1 cellular context compared by ENCODE assay signal in the genomic region with DNA sequence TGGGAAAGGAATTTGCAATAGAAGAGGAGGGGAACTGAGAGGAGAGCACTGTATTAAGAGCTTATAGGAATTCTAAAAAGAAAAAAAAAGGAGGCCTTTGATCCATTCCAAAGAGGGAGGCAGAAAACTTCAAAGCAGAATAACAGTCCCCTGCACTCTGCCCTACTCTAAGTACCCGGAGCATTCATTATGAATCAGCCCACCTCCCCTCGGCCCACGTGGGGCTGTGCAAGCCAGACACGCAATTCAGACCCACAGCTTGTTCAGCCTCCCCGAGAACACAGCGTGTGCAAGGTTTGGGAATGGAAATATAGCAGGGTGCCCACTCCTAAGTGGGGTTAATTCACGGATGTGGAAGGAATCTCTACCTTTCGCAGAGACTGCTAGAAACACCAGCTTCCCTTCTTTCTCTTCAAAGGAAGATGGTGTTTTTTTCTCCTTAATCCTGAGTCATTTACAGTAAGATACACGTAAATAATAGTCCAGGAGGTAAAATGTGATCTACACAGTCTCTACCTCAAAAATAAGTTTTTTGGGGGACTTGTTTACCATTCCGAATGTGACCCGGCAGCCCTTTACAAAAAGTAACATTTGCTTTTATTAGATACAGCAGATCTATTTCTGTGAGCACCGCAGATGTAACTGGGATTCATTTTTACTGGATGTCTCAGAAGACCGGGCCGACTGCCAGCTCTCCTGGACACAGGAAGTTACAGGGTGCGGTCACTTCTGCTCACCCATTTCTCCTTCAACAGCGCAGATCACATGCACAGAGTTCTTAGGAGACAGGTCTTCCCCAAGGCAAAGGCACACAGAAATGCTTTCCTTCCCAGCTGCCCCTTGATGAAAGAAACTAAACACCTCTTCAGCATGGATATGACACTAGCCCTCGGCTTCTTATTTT.
A peak's percentile ranks its signal among the peaks of the same experiment; 100 is the strongest.
TF ChIP-seq lines count a peak whose summit lies in the region.

No MANE protein-coding gene starts in this region.

TF ChIP-seq in SK-N-SH, 30 proteins besides CTCF, POLR2A, EP300 and RAD21 (continued from another document):
- TF ChIP-seq, protein P1, sequence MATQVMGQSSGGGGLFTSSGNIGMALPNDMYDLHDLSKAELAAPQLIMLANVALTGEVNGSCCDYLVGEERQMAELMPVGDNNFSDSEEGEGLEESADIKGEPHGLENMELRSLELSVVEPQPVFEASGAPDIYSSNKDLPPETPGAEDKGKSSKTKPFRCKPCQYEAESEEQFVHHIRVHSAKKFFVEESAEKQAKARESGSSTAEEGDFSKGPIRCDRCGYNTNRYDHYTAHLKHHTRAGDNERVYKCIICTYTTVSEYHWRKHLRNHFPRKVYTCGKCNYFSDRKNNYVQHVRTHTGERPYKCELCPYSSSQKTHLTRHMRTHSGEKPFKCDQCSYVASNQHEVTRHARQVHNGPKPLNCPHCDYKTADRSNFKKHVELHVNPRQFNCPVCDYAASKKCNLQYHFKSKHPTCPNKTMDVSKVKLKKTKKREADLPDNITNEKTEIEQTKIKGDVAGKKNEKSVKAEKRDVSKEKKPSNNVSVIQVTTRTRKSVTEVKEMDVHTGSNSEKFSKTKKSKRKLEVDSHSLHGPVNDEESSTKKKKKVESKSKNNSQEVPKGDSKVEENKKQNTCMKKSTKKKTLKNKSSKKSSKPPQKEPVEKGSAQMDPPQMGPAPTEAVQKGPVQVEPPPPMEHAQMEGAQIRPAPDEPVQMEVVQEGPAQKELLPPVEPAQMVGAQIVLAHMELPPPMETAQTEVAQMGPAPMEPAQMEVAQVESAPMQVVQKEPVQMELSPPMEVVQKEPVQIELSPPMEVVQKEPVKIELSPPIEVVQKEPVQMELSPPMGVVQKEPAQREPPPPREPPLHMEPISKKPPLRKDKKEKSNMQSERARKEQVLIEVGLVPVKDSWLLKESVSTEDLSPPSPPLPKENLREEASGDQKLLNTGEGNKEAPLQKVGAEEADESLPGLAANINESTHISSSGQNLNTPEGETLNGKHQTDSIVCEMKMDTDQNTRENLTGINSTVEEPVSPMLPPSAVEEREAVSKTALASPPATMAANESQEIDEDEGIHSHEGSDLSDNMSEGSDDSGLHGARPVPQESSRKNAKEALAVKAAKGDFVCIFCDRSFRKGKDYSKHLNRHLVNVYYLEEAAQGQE (IDR thresholded peaks at IDR 0.05; ENCODE audit: low read depth, low read length): no peak
- TF ChIP-seq YY1 (IDR thresholded peaks at IDR 0.05; ENCODE audit: low read depth): no peak
- TF ChIP-seq GABPA (IDR thresholded peaks at IDR 0.05; ENCODE audit: low read depth): peak; percentile 39; the same call in 1 of the 2 replicates
- no peak for TF ChIP-seq SMC3 (IDR thresholded peaks at IDR 0.05; ENCODE audit: low read depth, low read length)
- peak; percentile 20; the same call in 1 of the 2 replicates for TF ChIP-seq TAF1 (IDR thresholded peaks at IDR 0.05; ENCODE audit: borderline replicate concordance, low read depth, low read length)
- no peak for TF ChIP-seq FOXJ3 (CRISPR knock-in tag; IDR thresholded peaks at IDR 0.05)
- TF ChIP-seq USF2 (IDR thresholded peaks at IDR 0.05; ENCODE audit: borderline replicate concordance, low read depth, low read length): no peak
- TF ChIP-seq ZBTB33 (IDR thresholded peaks at IDR 0.05; ENCODE audit: borderline replicate concordance, low read depth): no peak
- TF ChIP-seq FOSL2 (IDR thresholded peaks at IDR 0.05; ENCODE audit: borderline replicate concordance, low read depth): peak; percentile 80
- TF ChIP-seq CHD2 (IDR thresholded peaks at IDR 0.05; ENCODE audit: low read length, partially characterized antibody): no peak
- TF ChIP-seq TEAD4 (IDR thresholded peaks at IDR 0.05; ENCODE audit: borderline replicate concordance, insufficient read depth): 0 out of 2 replicates have a peak, but pooled peaks have one; percentile 17
- TF ChIP-seq SIN3A (IDR thresholded peaks at IDR 0.05; ENCODE audit: borderline replicate concordance, low read depth, low read length): no peak
- TF ChIP-seq NFIC (IDR thresholded peaks at IDR 0.05; ENCODE audit: borderline replicate concordance): peak; percentile 95
- peak; percentile 23; the same call in 1 of the 2 replicates for TF ChIP-seq ELF1 (IDR thresholded peaks at IDR 0.05)
- TF ChIP-seq MAX (IDR thresholded peaks at IDR 0.05; ENCODE audit: low read depth): peak; percentile 86
- no peak for TF ChIP-seq RCOR1 (IDR thresholded peaks at IDR 0.05; ENCODE audit: low read length)
- TF ChIP-seq, protein P2, sequence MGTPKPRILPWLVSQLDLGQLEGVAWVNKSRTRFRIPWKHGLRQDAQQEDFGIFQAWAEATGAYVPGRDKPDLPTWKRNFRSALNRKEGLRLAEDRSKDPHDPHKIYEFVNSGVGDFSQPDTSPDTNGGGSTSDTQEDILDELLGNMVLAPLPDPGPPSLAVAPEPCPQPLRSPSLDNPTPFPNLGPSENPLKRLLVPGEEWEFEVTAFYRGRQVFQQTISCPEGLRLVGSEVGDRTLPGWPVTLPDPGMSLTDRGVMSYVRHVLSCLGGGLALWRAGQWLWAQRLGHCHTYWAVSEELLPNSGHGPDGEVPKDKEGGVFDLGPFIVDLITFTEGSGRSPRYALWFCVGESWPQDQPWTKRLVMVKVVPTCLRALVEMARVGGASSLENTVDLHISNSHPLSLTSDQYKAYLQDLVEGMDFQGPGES (IDR thresholded peaks at IDR 0.05; ENCODE audit: low read depth, low read length): no peak
- no peak for TF ChIP-seq NRF1 (IDR thresholded peaks at IDR 0.05; ENCODE audit: low read depth, low read length)
